In the genomic region with DNA sequence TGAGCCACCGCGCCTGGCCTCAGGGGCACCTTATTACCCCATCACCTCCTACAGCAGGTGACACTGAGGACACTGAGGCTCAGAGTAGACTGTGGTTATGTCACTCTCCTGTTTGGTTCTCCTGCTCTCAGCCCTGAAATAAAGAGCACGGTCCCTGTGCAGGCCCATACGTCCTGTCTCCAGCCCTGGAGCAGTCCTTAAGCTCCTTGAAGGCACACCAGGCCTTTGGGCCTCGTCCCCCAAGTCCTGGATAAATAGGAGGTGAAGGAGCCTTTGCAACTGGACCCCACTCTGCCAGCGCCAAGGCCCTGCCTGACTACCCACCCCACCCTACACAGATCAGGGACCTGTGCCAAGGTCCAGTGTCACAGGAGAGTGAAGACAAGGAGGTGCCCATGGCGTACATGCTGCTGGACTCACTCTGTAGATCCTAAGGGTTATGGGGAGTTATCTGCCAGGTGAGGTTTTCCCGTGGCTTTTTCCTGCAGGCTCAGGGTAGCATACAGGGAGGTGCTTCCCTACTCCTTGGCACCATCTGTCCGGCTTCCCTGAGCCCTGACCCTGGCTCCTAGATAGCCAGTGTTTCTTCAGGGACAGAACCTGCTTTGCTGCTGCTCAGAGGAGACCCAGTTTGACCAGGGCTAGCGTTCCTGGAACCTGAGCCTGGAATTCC, we compare ENCODE assay signal across 9 cellular contexts.
DNase-seq lines count a peak whose midpoint lies in the region; ATAC-seq, FAIRE-seq and TF ChIP-seq lines count a peak whose summit lies in the region.
"Had no signal": no experiment of that assay in that cellular context is flagged by ENCODE, and none has a peak within 500 bp of the region (broad histone marks: within the 10 kb centered on the region; RNA-seq: fewer than 3 reads in every experiment).

No MANE protein-coding gene starts in this region.

- H3K36me3 ChIP-seq in heart right ventricle (peaks cover 0 to 3% (median 0%) of the 10 kb centered on the region in 9 donors), endodermal cell (ENCODE audit: control insufficient read depth, insufficient read depth, low read length) (peaks cover 6% of the 10 kb centered on the region), neuronal stem cell (replicated peaks in 1 of 2; ENCODE audit: control insufficient read depth in 2 of 2, insufficient read depth in 2 of 2, low read length in 2 of 2) (peaks cover 4 to 14% of the 10 kb centered on the region in 2 donors)

- no peak overlapping the region for H4K8ac ChIP-seq in neuronal stem cell (ENCODE audit: low read depth, low read length)

- peaks cover 18% of the 10 kb centered on the region for H3K79me1 ChIP-seq in neuronal stem cell (ENCODE audit: low read depth, low read length)

- H3K4ac ChIP-seq in neuronal stem cell (ENCODE audit: low read length): no peak overlapping the region

- ATAC-seq in heart right ventricle: no peak
- no peak for ATAC-seq in left cardiac atrium
- ATAC-seq in GM19023 (IDR thresholded peaks at IDR 0.05; ENCODE audit: unreplicated experiment): no peak

- no peaks in the 10 kb centered on the region for H3K27me3 Mint-ChIP-seq in endodermal cell (ENCODE audit: insufficient read depth)
- H3K27me3 Mint-ChIP-seq: activated naive CD8-positive, alpha-beta T cell had no signal

- H3K18ac ChIP-seq in neuronal stem cell (ENCODE audit: low read length): peak overlapping the region; percentile 93

- intact Hi-C loops in heart right ventricle (cut with DNase I) (no loop called here), left cardiac atrium (cut with DNase I) (no loop called here)

- no peak overlapping the region for H2AFZ ChIP-seq in neuronal stem cell (ENCODE audit: low read length)

- peak overlapping the region; percentile 4 to 89 (median 76) for H3K27ac ChIP-seq in heart right ventricle
- H3K27ac ChIP-seq in endodermal cell (ENCODE audit: low read depth, low read length): peak overlapping the region; percentile 20
- peak overlapping the region; percentile 70 for H3K27ac ChIP-seq in neuronal stem cell (replicated peaks; ENCODE audit: low read length)

- peak overlapping the region; percentile 26 for H3K23ac ChIP-seq in neuronal stem cell (ENCODE audit: low read depth, low read length, poor library complexity)

- WGBS in heart right ventricle, 2 donors: 78 to 81% methylated on average over 10 of the region's 10 CpGs
- 84 to 91% methylated on average over 4 to 10 of the region's 10 CpGs for WGBS in endodermal cell (ENCODE audit: insufficient coverage in 1 of 2, insufficient read length in 1 of 2), 2 experiments
- WGBS in neuronal stem cell (ENCODE audit: extremely low coverage in 2 of 2, insufficient read length in 2 of 2, insufficient replicate concordance in 1 of 2), 2 donors: no CpG with 5 or more reads among the region's 10 CpGs

- peaks cover 3% of the 10 kb centered on the region for H3K36me3 Mint-ChIP-seq in endodermal cell (ENCODE audit: low read depth)
- H3K36me3 Mint-ChIP-seq: activated naive CD8-positive, alpha-beta T cell had no signal

- peak overlapping the region; percentile 99 for H2AK5ac ChIP-seq in neuronal stem cell (ENCODE audit: low read depth, low read length)

- peaks cover 40% of the 10 kb centered on the region for H3K4me1 Mint-ChIP-seq in endodermal cell

- no peak overlapping the region for H3K4me2 ChIP-seq in neuronal stem cell (ENCODE audit: insufficient read depth, low read length, poor library complexity, severe bottlenecking)

- FAIRE-seq in urothelium cell line (lab: Jason Lieb, UNC): peak; percentile 46

- DNase-seq in heart right ventricle: no peak
- no peak for DNase-seq in left cardiac atrium
- no peak for DNase-seq in endodermal cell
- no peak for DNase-seq in neuronal stem cell (ENCODE audit: low spot score)
- DNase-seq in urothelium cell line (ENCODE audit: low spot score): no peak
- no peak for DNase-seq in NCI-H1436 treated with DMSO at 0.1 percent for 48 hours (lab: John Stamatoyannopoulos, UW)
- DNase-seq in NCI-H524 (lab: John Stamatoyannopoulos, UW): no peak

- peak overlapping the region; percentile 70 for H2BK5ac ChIP-seq in neuronal stem cell (ENCODE audit: low read length)

- H3K4me3 Mint-ChIP-seq in endodermal cell: no peak overlapping the region
- H3K4me3 Mint-ChIP-seq: activated naive CD8-positive, alpha-beta T cell had no signal

- H3K9ac ChIP-seq in endodermal cell (ENCODE audit: extremely low read depth, low read length, poor library complexity, severe bottlenecking): no peak overlapping the region
- H3K9ac ChIP-seq in neuronal stem cell (ENCODE audit: low read depth, low read length, poor library complexity): no peak overlapping the region

- no peaks in the 10 kb centered on the region for H3K9me3 Mint-ChIP-seq in endodermal cell

- H3K14ac ChIP-seq in neuronal stem cell (ENCODE audit: low read length): peak overlapping the region; percentile 26

- peak overlapping the region; percentile 88 for H4K91ac ChIP-seq in neuronal stem cell (ENCODE audit: low read depth, low read length, poor library complexity)

- H2BK120ac ChIP-seq in neuronal stem cell (ENCODE audit: low read depth, low read length): no peak overlapping the region

- TF ChIP-seq CTCF in heart right ventricle (IDR thresholded peaks at IDR 0.05) (no peak), endodermal cell (conservative IDR thresholded peaks at IDR 0.05) (no peak)

- H3K4me3 ChIP-seq in heart right ventricle (no peak overlapping the region), endodermal cell (ENCODE audit: low read length) (no peak overlapping the region), neuronal stem cell (ENCODE audit: low read length in 2 of 2) (no peak overlapping the region)

- H2BK12ac ChIP-seq in neuronal stem cell (ENCODE audit: low read length): peak overlapping the region; percentile 93

- no peaks in the 10 kb centered on the region for H3K9me3 ChIP-seq in heart right ventricle
- H3K9me3 ChIP-seq in endodermal cell (ENCODE audit: control insufficient read depth, low read length): no peaks in the 10 kb centered on the region
- H3K9me3 ChIP-seq in neuronal stem cell (replicated peaks in 1 of 2; ENCODE audit: control insufficient read depth in 2 of 2, insufficient read depth in 1 of 2, low read depth in 1 of 2, low read length in 2 of 2): peaks cover 1 to 5% of the 10 kb centered on the region in 2 donors

- H3K27me3 ChIP-seq in heart right ventricle (no peaks in the 10 kb centered on the region), endodermal cell (ENCODE audit: control insufficient read depth, insufficient read depth, low read length, poor library complexity, severe bottlenecking) (no peaks in the 10 kb centered on the region), neuronal stem cell (ENCODE audit: control insufficient read depth in 3 of 3, insufficient read depth in 3 of 3, low read depth in 1 of 3, low read length in 3 of 3) (no peaks in the 10 kb centered on the region)

- H3K4me1 ChIP-seq in heart right ventricle (peaks cover 49 to 82% (median 64%) of the 10 kb centered on the region in 9 donors), endodermal cell (ENCODE audit: control insufficient read depth, insufficient read depth, low read length) (peaks cover 36% of the 10 kb centered on the region), neuronal stem cell (ENCODE audit: control insufficient read depth in 2 of 2, insufficient read depth in 1 of 2, low read depth in 1 of 2, low read length in 2 of 2) (peaks cover 45 to 51% of the 10 kb centered on the region in 2 donors)

- peak overlapping the region; percentile 82 for H2BK15ac ChIP-seq in neuronal stem cell (ENCODE audit: low read length)

- H3K27ac Mint-ChIP-seq in endodermal cell: peak overlapping the region; percentile 72

Comparison
In these comparisons a context has a peak if more than half of its experiments do, and no peak if none do; other contexts are left out.
1. H3K27ac ChIP-seq: peak in every context shown above with its lines; median percentile 76 in heart right ventricle; 70 in neuronal stem cell; 20 in endodermal cell.